Comparison of ENCODE assay signal across 15 cellular contexts in the genomic region with DNA sequence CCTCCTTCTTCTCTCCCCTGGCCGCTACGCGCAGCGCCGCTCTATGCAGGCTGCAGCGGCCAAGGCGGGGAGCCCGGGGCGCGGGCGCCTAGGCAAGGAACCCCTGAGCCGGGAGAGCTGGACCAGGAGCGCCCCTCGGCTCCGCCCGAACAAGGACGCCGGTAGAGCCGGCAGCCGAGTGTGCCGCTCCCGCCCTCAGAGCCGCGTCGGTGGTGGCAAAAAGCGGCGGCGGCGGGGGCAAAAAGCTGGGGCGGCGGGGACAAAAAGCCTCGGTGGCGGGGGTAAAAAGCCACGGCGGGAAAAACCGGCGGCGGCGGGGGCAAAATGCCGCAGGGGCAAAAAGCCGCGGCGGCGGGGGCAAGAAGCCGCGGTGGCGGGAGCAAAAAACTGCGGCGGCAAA. TPM values are rescaled to one million over a fixed set of nuclear protein-coding genes. Genes with fewer than 3 reads are reported as not detected.
"Had no signal": no experiment of that assay in that cellular context is flagged by ENCODE, and none has a peak within 500 bp of the region (broad histone marks: within the 10 kb centered on the region; RNA-seq: fewer than 3 reads in every experiment).

No MANE protein-coding gene starts in this region.

RNA-seq across cellular contexts. Expression of a gene that starts 25.1 kb away (rescaled TPM):
- total RNA-seq: stomach, subcutaneous adipose tissue, suprapubic skin, temporal lobe, thoracic aorta, thyroid gland, tibial nerve, transverse colon, upper lobe of left lung, upper lobe of right lung, ureter, urinary bladder, uterus, vagina had no signal
- polyA plus RNA-seq: stomach, thymus, urinary bladder had no signal
